Comparison of ENCODE assay signal across 3 cellular contexts in the genomic region with DNA sequence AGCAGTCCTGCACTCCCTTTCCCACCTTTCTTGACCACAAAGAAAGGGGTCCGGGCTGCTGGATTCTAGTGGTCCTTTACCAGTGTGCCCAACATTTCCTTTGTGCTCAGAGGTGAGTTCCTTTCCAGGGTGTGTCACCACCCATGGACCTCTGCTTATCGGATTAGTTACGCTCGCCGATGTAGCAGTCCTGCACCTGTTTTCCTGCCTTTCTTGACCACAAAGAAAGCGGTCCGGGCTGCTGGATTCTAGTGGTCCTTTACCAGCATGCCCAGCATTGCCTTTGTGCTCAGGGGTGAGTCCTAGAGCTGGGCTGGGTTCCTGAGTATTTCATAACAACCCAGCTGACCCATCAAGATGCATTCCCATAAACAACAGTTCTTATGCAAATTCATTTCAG. TPM values are rescaled to one million over a fixed set of nuclear protein-coding genes. Genes with fewer than 3 reads are reported as not detected.
"Had no signal": no experiment of that assay in that cellular context is flagged by ENCODE, and none has a peak within 500 bp of the region (broad histone marks: within the 10 kb centered on the region; RNA-seq: fewer than 3 reads in every experiment).

No MANE protein-coding gene starts in this region.

RNA-seq across cellular contexts. Expression of a gene that starts 30.7 kb away (rescaled TPM):
- total RNA-seq: HepG2, K562 had no signal
- polyA plus RNA-seq: IgD-negative memory B cell, K562 had no signal
